Comparison of ENCODE assay signal across 7 cellular contexts in genomic region chr13:33676045-33676699, GRCh38.
DNase-seq lines count a peak whose midpoint lies in the region; ATAC-seq, FAIRE-seq and TF ChIP-seq lines count a peak whose summit lies in the region.

No MANE protein-coding gene starts in this region.

- intact Hi-C loops in right cardiac atrium (cut with DNase I), result loop anchor here in 1 of 4 donors (5.0 kb wide), 1 partner anchor 49 kb away; no protein-coding TSS in a partner anchor

- DNase-seq in HL-60 (ENCODE audit: low read depth in 1 of 2, low spot score in 1 of 2) (no peak), WERI-Rb-1 (peak; percentile 39), right cardiac atrium (no peak), small intestine (peak; percentile 71), DMS153 (lab: John Stamatoyannopoulos, UW) (no peak), GM19238 (ENCODE audit: insufficient read length, low spot score) (no peak)

- H3K4me1 ChIP-seq in right cardiac atrium (ENCODE audit: control insufficient read depth, insufficient read depth, low read length), result peaks cover 5% of the 10 kb centered on the region
- H3K4me1 ChIP-seq in small intestine (ENCODE audit: control insufficient read depth in 2 of 2, insufficient read depth in 1 of 2, low read depth in 1 of 2, low read length in 1 of 2), result peaks cover 2 to 5% of the 10 kb centered on the region in 2 donors

- no peak for FAIRE-seq in small intestine (lab: Jason Lieb, UNC)

- H3K36me3 ChIP-seq in WERI-Rb-1 (no peaks in the 10 kb centered on the region), small intestine (ENCODE audit: control insufficient read depth in 2 of 2, insufficient read depth in 2 of 2, low read length in 2 of 2) (no peaks in the 10 kb centered on the region)

- peak overlapping the region; percentile 41 for H3K4me3 ChIP-seq in HL-60 (replicated peaks; ENCODE audit: insufficient read depth, low read length)
- H3K4me3 ChIP-seq in WERI-Rb-1 (ENCODE audit: low read depth, low read length), result peak overlapping the region; percentile 81
- H3K4me3 ChIP-seq in right cardiac atrium (ENCODE audit: low read length), result peak overlapping the region; percentile 79
- peak overlapping the region in 1 of 2 donors; percentile 50 for H3K4me3 ChIP-seq in small intestine (ENCODE audit: low read depth in 1 of 2, low read length in 2 of 2)

- H3K27me3 ChIP-seq in HL-60 (ENCODE audit: insufficient read depth, poor library complexity, severe bottlenecking) (no peaks in the 10 kb centered on the region), WERI-Rb-1 (ENCODE audit: insufficient read depth, low read depth, severe bottlenecking) (no peaks in the 10 kb centered on the region), right cardiac atrium (ENCODE audit: control insufficient read depth, insufficient read depth) (no peaks in the 10 kb centered on the region), small intestine (ENCODE audit: control insufficient read depth in 2 of 2, insufficient read depth in 2 of 2, low read length in 2 of 2) (no peaks in the 10 kb centered on the region)

- H3K27ac ChIP-seq in HL-60 (replicated peaks) (no peak overlapping the region), WERI-Rb-1 (no peak overlapping the region), right cardiac atrium (ENCODE audit: low read length) (peak overlapping the region; percentile 63), small intestine (ENCODE audit: low read depth in 1 of 2, low read length in 1 of 2) (peak overlapping the region; percentile 77 to 81)

- H3K9me3 ChIP-seq in WERI-Rb-1 (ENCODE audit: severe bottlenecking) (no peaks in the 10 kb centered on the region), right cardiac atrium (ENCODE audit: control insufficient read depth, low read length) (no peaks in the 10 kb centered on the region), small intestine (ENCODE audit: control insufficient read depth, low read depth) (no peaks in the 10 kb centered on the region)

- 9% methylated on average over 11 of the region's 11 CpGs for WGBS in right cardiac atrium
- WGBS in small intestine, 3 donors, result 7 to 23% (median 20%) methylated on average over 11 of the region's 11 CpGs

- ATAC-seq in right cardiac atrium (peak; percentile 67 to 73), GM21526 (IDR thresholded peaks at IDR 0.05; ENCODE audit: low FRiP score, unreplicated experiment) (no peak)

- TF ChIP-seq CTCF in HL-60 (IDR thresholded peaks at IDR 0.05; ENCODE audit: insufficient read depth, low read length), result no peak
- TF ChIP-seq CTCF in WERI-Rb-1 (IDR thresholded peaks at IDR 0.05; ENCODE audit: low read depth, low read length), result no peak

Comparison
In these comparisons a context has a peak if more than half of its experiments do, and no peak if none do; other contexts are left out.
1. DNase-seq: peak in WERI-Rb-1 (single experiment) and small intestine (single experiment); none in HL-60 (0 of 2), right cardiac atrium (0 of 3), DMS153 (single experiment) and GM19238 (single experiment).
2. H3K27ac ChIP-seq: peak in right cardiac atrium (single experiment) and small intestine (2 of 2); none in HL-60 (single experiment) and WERI-Rb-1 (single experiment).